26 cellular contexts compared by ENCODE assay signal in the genomic region with DNA sequence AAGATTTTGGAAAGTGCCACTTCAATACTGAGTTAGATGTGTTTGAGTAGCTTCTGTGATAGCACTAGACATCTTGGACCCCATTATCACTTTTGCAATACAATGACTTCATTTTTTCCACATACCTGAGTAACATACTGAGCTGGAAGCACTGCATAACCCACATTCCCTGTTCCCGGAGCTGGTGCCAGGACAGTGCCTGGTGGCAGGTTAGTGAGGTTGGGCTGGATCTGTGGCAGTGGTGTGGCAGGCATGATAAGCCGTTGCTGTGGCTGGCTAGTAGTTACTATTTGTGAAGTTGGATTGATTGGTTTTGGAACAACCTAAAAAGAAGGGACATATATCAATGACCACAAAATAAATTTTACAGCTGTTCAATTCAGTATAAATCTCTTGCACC.
"Had no signal": no experiment of that assay in that cellular context is flagged by ENCODE, and none has a peak within 500 bp of the region (broad histone marks: within the 10 kb centered on the region; RNA-seq: fewer than 3 reads in every experiment).

No MANE protein-coding gene starts in this region.

- H3K9me3 ChIP-seq: ovary, psoas muscle, right lobe of liver, sigmoid colon, stomach, thoracic aorta, thyroid gland, tibial nerve, upper lobe of left lung, vagina had no signal

- H3K4me1 Mint-ChIP-seq: nephron; neural progenitor cell; stimulated activated effector memory CD8-positive, alpha-beta T cell treated with anti-CD3 and anti-CD28 coated beads, Interleukin-12 subunit alpha, Interleukin-12 subunit beta, amount 100 ng/mL, for 72 hours had no signal

- DNase-seq: occipital lobe; ovary; posterior cingulate gyrus; psoas muscle; right cardiac atrium; right lobe of liver; sigmoid colon; small intestine; stimulated activated CD4-positive, alpha-beta T cell treated with anti-CD3 and anti-CD28 coated beads, Interleukin-15, amount 100 ng/mL, for 24 hours; stimulated activated CD4-positive, alpha-beta T cell treated with anti-CD3 and anti-CD28 coated beads, Interleukin-2, amount 100 ng/mL, for 24 hours; stimulated activated CD4-positive, alpha-beta T cell treated with anti-CD3 and anti-CD28 coated beads, Interleukin-2, amount 100 ng/mL, for 48 hours; stimulated activated CD4-positive, alpha-beta T cell treated with anti-CD3 and anti-CD28 coated beads, Interleukin-4, amount 100 ng/mL, for 24 hours; stimulated activated naive B cell treated with anti-CD40 and anti-IgM and Interleukin-4, amounts not matched to agents 10 μg/mL and 1 μg/mL and 100 μg/mL, for 72 hours; stimulated activated naive CD4-positive, alpha-beta T cell treated with Interleukin-2 at 50 U/mL for 16 hours; stomach; thyroid gland; upper lobe of left lung had no signal

- H3K27me3 ChIP-seq: neural progenitor cell, ovary, right lobe of liver, sigmoid colon, stomach, thyroid gland, tibial nerve, upper lobe of left lung, vagina had no signal

- H3K27ac ChIP-seq: neural progenitor cell, ovary, parathyroid adenoma, psoas muscle, right lobe of liver, sigmoid colon, stomach, thoracic aorta, thyroid gland, tibial nerve, upper lobe of left lung, vagina had no signal

- H3K27me3 Mint-ChIP-seq: progenitor cell of endocrine pancreas; stimulated activated naive B cell treated with anti-CD40 and anti-IgM and Interleukin-4, amounts not matched to agents 10 μg/mL and 1 μg/mL and 100 μg/mL, for 72 hours; stimulated activated naive CD8-positive, alpha-beta T cell treated with anti-CD3 and anti-CD28 coated beads, Interleukin-15, Interleukin-2, amounts not matched to agents 100 ng/mL and 50 ng/mL, for 24 hours had no signal

- H3K36me3 ChIP-seq: ovary had no signal

- H3K27ac Mint-ChIP-seq: nephron; neural progenitor cell; progenitor cell of endocrine pancreas; stimulated activated effector memory CD8-positive, alpha-beta T cell treated with anti-CD3 and anti-CD28 coated beads, Interleukin-12 subunit alpha, Interleukin-12 subunit beta, amount 100 ng/mL, for 72 hours; stimulated activated naive B cell treated with anti-CD40 and anti-IgM and Interleukin-4, amounts not matched to agents 10 μg/mL and 1 μg/mL and 100 μg/mL, for 72 hours; stimulated activated naive CD8-positive, alpha-beta T cell treated with anti-CD3 and anti-CD28 coated beads, Interleukin-15, Interleukin-2, amounts not matched to agents 100 ng/mL and 50 ng/mL, for 24 hours had no signal

- H3K4me1 ChIP-seq: neural progenitor cell, parathyroid adenoma, psoas muscle, right lobe of liver, sigmoid colon, stomach, thyroid gland, tibial nerve, upper lobe of left lung, vagina had no signal

- ATAC-seq: psoas muscle; right cardiac atrium; right lobe of liver; stimulated activated effector memory CD8-positive, alpha-beta T cell treated with anti-CD3 and anti-CD28 coated beads, Interleukin-12 subunit alpha, Interleukin-12 subunit beta, amount 100 ng/mL, for 72 hours; stimulated activated naive B cell treated with anti-CD40 and anti-IgM and Interleukin-4, amounts not matched to agents 10 μg/mL and 1 μg/mL and 100 μg/mL, for 72 hours had no signal

- H2AFZ ChIP-seq: neural progenitor cell, parathyroid adenoma had no signal

- H3K4me3 Mint-ChIP-seq: nephron; neural progenitor cell; stimulated activated effector memory CD8-positive, alpha-beta T cell treated with anti-CD3 and anti-CD28 coated beads, Interleukin-12 subunit alpha, Interleukin-12 subunit beta, amount 100 ng/mL, for 72 hours; stimulated activated naive B cell treated with anti-CD40 and anti-IgM and Interleukin-4, amounts not matched to agents 10 μg/mL and 1 μg/mL and 100 μg/mL, for 72 hours; stimulated activated naive CD8-positive, alpha-beta T cell treated with anti-CD3 and anti-CD28 coated beads, Interleukin-15, Interleukin-2, amounts not matched to agents 100 ng/mL and 50 ng/mL, for 24 hours had no signal

- H3K9me3 Mint-ChIP-seq: nephron; neural progenitor cell; stimulated activated effector memory CD8-positive, alpha-beta T cell treated with anti-CD3 and anti-CD28 coated beads, Interleukin-12 subunit alpha, Interleukin-12 subunit beta, amount 100 ng/mL, for 72 hours; stimulated activated naive CD8-positive, alpha-beta T cell treated with anti-CD3 and anti-CD28 coated beads, Interleukin-15, Interleukin-2, amounts not matched to agents 100 ng/mL and 50 ng/mL, for 24 hours had no signal

- H3K9ac ChIP-seq: neural progenitor cell, parathyroid adenoma had no signal

- H3K4me3 ChIP-seq: neural progenitor cell, ovary, psoas muscle, right lobe of liver, sigmoid colon, stomach, thoracic aorta, thyroid gland, tibial nerve, upper lobe of left lung, vagina had no signal

- H3K4me2 ChIP-seq: neural progenitor cell had no signal
